9 cellular contexts compared by ENCODE assay signal in genomic region chrX:108312938-108313337, GRCh38.
DNase-seq lines count a peak whose midpoint lies in the region; ATAC-seq and TF ChIP-seq lines count a peak whose summit lies in the region.
"Had no signal": no experiment of that assay in that cellular context is flagged by ENCODE, and none has a peak within 500 bp of the region (broad histone marks: within the 10 kb centered on the region; RNA-seq: fewer than 3 reads in every experiment).

No MANE protein-coding gene starts in this region.

- H3K27me3 Mint-ChIP-seq in mesothelial cell of epicardium (ENCODE audit: low read depth): no peaks in the 10 kb centered on the region

- in situ Hi-C loops in transverse colon (cut with MboI; ENCODE audit: low pct_ligation_motif_present in 1 of 4, low pct_unique_long_range_greater_than_20kb in 1 of 4, low sequenced_read_pairs in 3 of 4): no loop called here

- H3K4me1 ChIP-seq in transverse colon (no peaks in the 10 kb centered on the region), vagina (no peaks in the 10 kb centered on the region)

- H3K4me3 Mint-ChIP-seq in mesothelial cell of epicardium: no peak overlapping the region

- H3K9me3 ChIP-seq in transverse colon (no peaks in the 10 kb centered on the region), vagina (no peaks in the 10 kb centered on the region)

- ATAC-seq in GM19395 (IDR thresholded peaks at IDR 0.05; ENCODE audit: unreplicated experiment): no peak

- TF ChIP-seq CTCF in choroid plexus epithelial cell (conservative IDR thresholded peaks at IDR 0.05; ENCODE audit: low read depth, low read length) (no peak), mesothelial cell of epicardium (IDR thresholded peaks at IDR 0.05; ENCODE audit: unreplicated experiment) (no peak), transverse colon (IDR thresholded peaks at IDR 0.05) (no peak), vagina (IDR thresholded peaks at IDR 0.05) (no peak)

- peaks cover 9% of the 10 kb centered on the region for H3K36me3 Mint-ChIP-seq in mesothelial cell of epicardium

- H3K27ac ChIP-seq in transverse colon (no peak overlapping the region), vagina (no peak overlapping the region)

- peak overlapping the region; percentile 78 for H3K27ac Mint-ChIP-seq in mesothelial cell of epicardium

- peaks cover 47% of the 10 kb centered on the region for H3K4me1 Mint-ChIP-seq in mesothelial cell of epicardium

- TF ChIP-seq EP300 in transverse colon (IDR thresholded peaks at IDR 0.05; ENCODE audit: low read depth): no peak

- peaks cover 8% of the 10 kb centered on the region for H3K9me3 Mint-ChIP-seq in mesothelial cell of epicardium

- intact Hi-C loops in transverse colon (cut with DNase I; ENCODE audit: low total_unique reads): loop anchor here (2.0 kb wide), 1 partner anchor 34 kb away; no protein-coding TSS in a partner anchor
- intact Hi-C loops in vagina (cut with DNase I): no loop called here

- DNase-seq in Daoy (ENCODE audit: low read depth): peak; percentile 74
- DNase-seq in NCI-H146 treated with DMSO at 0.1 percent for 48 hours (lab: John Stamatoyannopoulos, UW; ENCODE audit: unreplicated experiment): peak; percentile 17
- peak; percentile 63 for DNase-seq in choroid plexus epithelial cell (ENCODE audit: low read depth)
- DNase-seq in mesothelial cell of epicardium (ENCODE audit: low spot score in 2 of 2, unreplicated experiment in 2 of 2): no peak
- DNase-seq in transverse colon: no peak
- DNase-seq in vagina (ENCODE audit: extremely low spot score in 2 of 2): no peak
- no peak for DNase-seq in NCI-H1694 treated with DMSO at 0.1 percent for 48 hours (lab: John Stamatoyannopoulos, UW)
- DNase-seq: activated CD4-positive, alpha-beta T cell treated with anti-CD3 and anti-CD28 coated beads for 4 hours had no signal

- H3K4me3 ChIP-seq in choroid plexus epithelial cell (ENCODE audit: low read depth, low read length) (no peak overlapping the region), transverse colon (no peak overlapping the region), vagina (no peak overlapping the region)

- H3K27me3 ChIP-seq in transverse colon (no peaks in the 10 kb centered on the region), vagina (no peaks in the 10 kb centered on the region)

- WGBS in transverse colon (ENCODE audit: low coverage in 1 of 2), 2 donors: 41% methylated on average over 1 of the region's 1 CpG; no CpG with 5 or more reads in 1 of the 2 donors

- H3K36me3 ChIP-seq in transverse colon (no peaks in the 10 kb centered on the region), vagina (no peaks in the 10 kb centered on the region)

- TF ChIP-seq POLR2A in transverse colon (IDR thresholded peaks at IDR 0.05) (no peak), vagina (IDR thresholded peaks at IDR 0.05) (no peak)

Comparison
In these comparisons a context has a peak if more than half of its experiments do, and no peak if none do; other contexts are left out.
1. DNase-seq: peak in Daoy (single experiment), NCI-H146 treated with DMSO at 0.1 percent for 48 hours (single experiment) and choroid plexus epithelial cell (single experiment); none in mesothelial cell of epicardium (0 of 2), transverse colon (single experiment), vagina (0 of 2) and NCI-H1694 treated with DMSO at 0.1 percent for 48 hours (single experiment).